Comparison of ENCODE assay signal across 9 cellular contexts in the genomic region with DNA sequence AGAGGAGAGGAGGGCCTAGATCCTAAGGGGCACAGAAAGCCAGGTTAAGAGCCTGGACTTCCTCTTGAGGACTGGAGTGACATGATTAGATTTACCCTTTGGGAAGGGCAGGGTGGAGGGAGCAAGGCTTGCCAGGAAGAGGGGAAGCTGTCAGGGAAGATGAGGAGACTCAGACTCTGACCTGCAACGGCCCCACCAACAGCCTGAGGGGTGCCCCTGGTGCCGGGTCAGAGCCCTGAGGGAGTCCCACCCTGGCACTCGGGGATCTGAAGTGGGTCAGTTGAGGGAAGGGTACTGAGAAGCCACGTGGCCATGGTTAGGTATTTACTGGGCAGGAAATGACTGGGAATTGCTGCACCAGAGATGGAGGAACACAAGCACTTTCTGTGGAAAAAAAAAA. TPM values are rescaled to one million over a fixed set of nuclear protein-coding genes. Genes with fewer than 3 reads are reported as not detected.
DNase-seq lines count a peak whose midpoint lies in the region; ATAC-seq and TF ChIP-seq lines count a peak whose summit lies in the region.
"Had no signal": no experiment of that assay in that cellular context is flagged by ENCODE, and none has a peak within 500 bp of the region (broad histone marks: within the 10 kb centered on the region; RNA-seq: fewer than 3 reads in every experiment).

No MANE protein-coding gene starts in this region.

- DNase-seq in SK-N-SH (no peak), adipocyte (ENCODE audit: low read depth) (no peak), left lung (no peak), NCI-H748 treated with DMSO at 0.1 percent for 48 hours (lab: John Stamatoyannopoulos, UW) (no peak), ureter (ENCODE audit: low spot score) (no peak), Ammon's horn (ENCODE audit: low spot score) (no peak)

- no peak overlapping the region for H3K4me2 ChIP-seq in SK-N-SH

- POLR2A ChIA-PET in SK-N-SH (lab: Yijun Ruan, JAX) = no interaction called here

- no peaks in the 10 kb centered on the region for H3K9me2 ChIP-seq in SK-N-SH

- H3K27ac ChIP-seq in SK-N-SH (ENCODE audit: low read depth in 2 of 2, low read length in 1 of 2) (peak overlapping the region in 1 of 2 experiments; percentile 72; a peak in 1 of 4 replicates), left lung (peak overlapping the region; percentile 71 to 84)
- H3K27ac ChIP-seq: 22Rv1 had no signal

- H4K20me1 ChIP-seq in SK-N-SH (ENCODE audit: insufficient read depth) = no peaks in the 10 kb centered on the region

- H2AFZ ChIP-seq in SK-N-SH (ENCODE audit: low read depth) = no peak overlapping the region

- no peaks in the 10 kb centered on the region for H3F3A ChIP-seq in SK-N-SH (replicated peaks; ENCODE audit: insufficient read depth)

- CTCF ChIA-PET in SK-N-SH (lab: Yijun Ruan, JAX) = interaction anchor here (1.2 to 3.5 kb wide), 3 partner anchors 11 to 55 kb away, joined by 5 to 16 read pairs (median 12); no protein-coding TSS in a partner anchor

- H3K9me3 Mint-ChIP-seq in stimulated activated memory B cell treated with anti-CD40 and anti-IgM and Interleukin-4, amounts not matched to agents 10 μg/mL and 1 μg/mL and 100 μg/mL, for 72 hours = no peaks in the 10 kb centered on the region

- H3K9ac ChIP-seq in SK-N-SH = no peak overlapping the region
- peak overlapping the region; percentile 8 for H3K9ac ChIP-seq in adipocyte (ENCODE audit: low read length)

- intact Hi-C loops in left lung (cut with DNase I) = no loop called here

- H3K79me2 ChIP-seq in SK-N-SH (ENCODE audit: insufficient read depth) = no peaks in the 10 kb centered on the region

- H3K27me3 Mint-ChIP-seq in stimulated activated memory B cell treated with anti-CD40 and anti-IgM and Interleukin-4, amounts not matched to agents 10 μg/mL and 1 μg/mL and 100 μg/mL, for 72 hours = no peaks in the 10 kb centered on the region

- no peaks in the 10 kb centered on the region for H3K27me3 ChIP-seq in SK-N-SH (ENCODE audit: insufficient read depth)
- H3K27me3 ChIP-seq in adipocyte (replicated peaks; ENCODE audit: control insufficient read depth, insufficient read depth, low read length) = no peaks in the 10 kb centered on the region
- no peaks in the 10 kb centered on the region for H3K27me3 ChIP-seq in left lung

- H3K4me3 Mint-ChIP-seq in stimulated activated memory B cell treated with anti-CD40 and anti-IgM and Interleukin-4, amounts not matched to agents 10 μg/mL and 1 μg/mL and 100 μg/mL, for 72 hours = peak overlapping the region; percentile 52

- peak overlapping the region; percentile 95 for H3K27ac Mint-ChIP-seq in stimulated activated memory B cell treated with anti-CD40 and anti-IgM and Interleukin-4, amounts not matched to agents 10 μg/mL and 1 μg/mL and 100 μg/mL, for 72 hours

- TF ChIP-seq CTCF in SK-N-SH (IDR thresholded peaks at IDR 0.05) (no peak), left lung (IDR thresholded peaks at IDR 0.05) (no peak)

- H3K4me1 Mint-ChIP-seq in stimulated activated memory B cell treated with anti-CD40 and anti-IgM and Interleukin-4, amounts not matched to agents 10 μg/mL and 1 μg/mL and 100 μg/mL, for 72 hours = peaks cover 54% of the 10 kb centered on the region

- H3K36me3 ChIP-seq in SK-N-SH (replicated peaks in 1 of 2; ENCODE audit: control insufficient read depth in 1 of 2, insufficient read depth in 2 of 2, low read length in 1 of 2) (peaks cover 4 to 11% of the 10 kb centered on the region in 2 experiments), adipocyte (ENCODE audit: control insufficient read depth, insufficient read depth, low read length, severe bottlenecking) (peaks cover 15% of the 10 kb centered on the region), left lung (peaks cover 0 to 37% of the 10 kb centered on the region in 2 donors)

- WGBS in SK-N-SH (ENCODE audit: low lambda C conversion rate) = 68% methylated on average over 4 of the region's 4 CpGs

- peaks cover 48% of the 10 kb centered on the region for H3K36me3 Mint-ChIP-seq in stimulated activated memory B cell treated with anti-CD40 and anti-IgM and Interleukin-4, amounts not matched to agents 10 μg/mL and 1 μg/mL and 100 μg/mL, for 72 hours

- ATAC-seq in SK-N-SH treated with all-trans-retinoic acid at 6 μM for 48 hours (peak; percentile 60), left lung (peak; percentile 49)
- ATAC-seq in stimulated activated memory B cell treated with anti-CD40 and anti-IgM and Interleukin-4, amounts not matched to agents 10 μg/mL and 1 μg/mL and 100 μg/mL, for 72 hours = no peak

- no peak for TF ChIP-seq RAD21 in SK-N-SH (IDR thresholded peaks at IDR 0.05; ENCODE audit: low read length)

- H3K4me3 ChIP-seq in SK-N-SH (ENCODE audit: low read depth in 2 of 2, low read length in 1 of 2) (no peak overlapping the region), adipocyte (ENCODE audit: low read length) (no peak overlapping the region), left lung (no peak overlapping the region)

- H3K4me1 ChIP-seq in SK-N-SH (ENCODE audit: control insufficient read depth in 1 of 2, insufficient read depth in 2 of 2, low read depth in 1 of 2, low read length in 1 of 2) (peaks cover 9 to 69% of the 10 kb centered on the region in 2 experiments; a peak in 2 of 4 replicates), adipocyte (ENCODE audit: control insufficient read depth, insufficient read depth, low read length) (peaks cover 36% of the 10 kb centered on the region), left lung (peaks cover 25 to 79% of the 10 kb centered on the region in 2 donors)

- TF ChIP-seq EP300 in SK-N-SH (IDR thresholded peaks at IDR 0.05; ENCODE audit: borderline replicate concordance in 1 of 2, low read depth in 1 of 2, low read length in 1 of 2) = 0 out of 4 replicates have a peak, but pooled peaks of 1 of the 2 experiments have one; percentile 18

- H3K9me3 ChIP-seq in SK-N-SH (no peaks in the 10 kb centered on the region), adipocyte (ENCODE audit: control insufficient read depth, low read length) (no peaks in the 10 kb centered on the region), left lung (no peaks in the 10 kb centered on the region)

TF ChIP-seq in SK-N-SH treated with all-trans-retinoic acid at 6 μM for 48 hours, 23 proteins besides CTCF, POLR2A, EP300 and RAD21 (continues in another document):
- no peak for TF ChIP-seq ESRRG (CRISPR knock-in tag; IDR thresholded peaks at IDR 0.05)
- TF ChIP-seq ZNF565 (CRISPR knock-in tag; conservative IDR thresholded peaks at IDR 0.05; ENCODE audit: low read depth) = no peak
- no peak for TF ChIP-seq CSDC2 (CRISPR knock-in tag; IDR thresholded peaks at IDR 0.05)
- TF ChIP-seq ZNF70 (CRISPR knock-in tag; IDR thresholded peaks at IDR 0.05) = no peak
- no peak for TF ChIP-seq ISL1 (CRISPR knock-in tag; IDR thresholded peaks at IDR 0.05)
- no peak for TF ChIP-seq PPARA (CRISPR knock-in tag; IDR thresholded peaks at IDR 0.05; ENCODE audit: borderline replicate concordance)
- no peak for TF ChIP-seq RARB (CRISPR knock-in tag; IDR thresholded peaks at IDR 0.05)
- no peak for TF ChIP-seq ARNTL (CRISPR knock-in tag; IDR thresholded peaks at IDR 0.05; ENCODE audit: borderline replicate concordance, low read depth)
- no peak for TF ChIP-seq BACH2 (CRISPR knock-in tag; IDR thresholded peaks at IDR 0.05; ENCODE audit: borderline replicate concordance)
- no peak for TF ChIP-seq ZFP3 (CRISPR knock-in tag; IDR thresholded peaks at IDR 0.05)
- TF ChIP-seq, protein P1, sequence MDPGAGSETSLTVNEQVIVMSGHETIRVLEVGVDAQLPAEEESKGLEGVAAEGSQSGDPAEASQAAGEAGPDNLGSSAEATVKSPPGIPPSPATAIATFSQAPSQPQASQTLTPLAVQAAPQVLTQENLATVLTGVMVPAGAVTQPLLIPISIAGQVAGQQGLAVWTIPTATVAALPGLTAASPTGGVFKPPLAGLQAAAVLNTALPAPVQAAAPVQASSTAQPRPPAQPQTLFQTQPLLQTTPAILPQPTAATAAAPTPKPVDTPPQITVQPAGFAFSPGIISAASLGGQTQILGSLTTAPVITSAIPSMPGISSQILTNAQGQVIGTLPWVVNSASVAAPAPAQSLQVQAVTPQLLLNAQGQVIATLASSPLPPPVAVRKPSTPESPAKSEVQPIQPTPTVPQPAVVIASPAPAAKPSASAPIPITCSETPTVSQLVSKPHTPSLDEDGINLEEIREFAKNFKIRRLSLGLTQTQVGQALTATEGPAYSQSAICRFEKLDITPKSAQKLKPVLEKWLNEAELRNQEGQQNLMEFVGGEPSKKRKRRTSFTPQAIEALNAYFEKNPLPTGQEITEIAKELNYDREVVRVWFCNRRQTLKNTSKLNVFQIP (CRISPR knock-in tag; IDR thresholded peaks at IDR 0.05; ENCODE audit: borderline replicate concordance, low read depth) = no peak

TF ChIP-seq in SK-N-SH, 30 proteins besides CTCF, POLR2A, EP300 and RAD21:
- no peak for TF ChIP-seq TCF12 (IDR thresholded peaks at IDR 0.05)
- TF ChIP-seq MEF2A (IDR thresholded peaks at IDR 0.05; ENCODE audit: borderline replicate concordance, low read depth) = no peak
- TF ChIP-seq RCOR1 (IDR thresholded peaks at IDR 0.05; ENCODE audit: low read length) = no peak
- TF ChIP-seq, protein P2, sequence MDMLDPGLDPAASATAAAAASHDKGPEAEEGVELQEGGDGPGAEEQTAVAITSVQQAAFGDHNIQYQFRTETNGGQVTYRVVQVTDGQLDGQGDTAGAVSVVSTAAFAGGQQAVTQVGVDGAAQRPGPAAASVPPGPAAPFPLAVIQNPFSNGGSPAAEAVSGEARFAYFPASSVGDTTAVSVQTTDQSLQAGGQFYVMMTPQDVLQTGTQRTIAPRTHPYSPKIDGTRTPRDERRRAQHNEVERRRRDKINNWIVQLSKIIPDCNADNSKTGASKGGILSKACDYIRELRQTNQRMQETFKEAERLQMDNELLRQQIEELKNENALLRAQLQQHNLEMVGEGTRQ (IDR thresholded peaks at IDR 0.05; ENCODE audit: borderline replicate concordance, low read depth, low read length) = no peak
- TF ChIP-seq CHD2 (IDR thresholded peaks at IDR 0.05; ENCODE audit: low read length, partially characterized antibody) = no peak
- TF ChIP-seq, protein P3, sequence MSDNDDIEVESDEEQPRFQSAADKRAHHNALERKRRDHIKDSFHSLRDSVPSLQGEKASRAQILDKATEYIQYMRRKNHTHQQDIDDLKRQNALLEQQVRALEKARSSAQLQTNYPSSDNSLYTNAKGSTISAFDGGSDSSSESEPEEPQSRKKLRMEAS (IDR thresholded peaks at IDR 0.05; ENCODE audit: low read depth) = no peak
- TF ChIP-seq FOSL2 (IDR thresholded peaks at IDR 0.05; ENCODE audit: borderline replicate concordance, low read depth) = no peak

RNA-seq across cellular contexts. Expression of a gene that starts 9.8 kb away (rescaled TPM):
- 62.3 and 96.6 TPM in 2 replicates for polyA plus RNA-seq in SK-N-SH (2012; rRNA removed)
- 48.1 and 60.4 TPM in 2 replicates for polyA plus RNA-seq in SK-N-SH (2012; cell fraction: cytosol; rRNA removed)
- 53.0 and 69.9 TPM in 2 replicates for polyA plus RNA-seq in SK-N-SH (2012; cell fraction: nucleus; rRNA removed)
- 100 to 1,000 TPM in 1 of 2 donors, 10 to 100 TPM in 1; 91.7 to 107 TPM for total RNA-seq in left lung
- total RNA-seq in ureter = 131 TPM
